Comparison of ENCODE assay signal across 1 cellular context in the genomic region with DNA sequence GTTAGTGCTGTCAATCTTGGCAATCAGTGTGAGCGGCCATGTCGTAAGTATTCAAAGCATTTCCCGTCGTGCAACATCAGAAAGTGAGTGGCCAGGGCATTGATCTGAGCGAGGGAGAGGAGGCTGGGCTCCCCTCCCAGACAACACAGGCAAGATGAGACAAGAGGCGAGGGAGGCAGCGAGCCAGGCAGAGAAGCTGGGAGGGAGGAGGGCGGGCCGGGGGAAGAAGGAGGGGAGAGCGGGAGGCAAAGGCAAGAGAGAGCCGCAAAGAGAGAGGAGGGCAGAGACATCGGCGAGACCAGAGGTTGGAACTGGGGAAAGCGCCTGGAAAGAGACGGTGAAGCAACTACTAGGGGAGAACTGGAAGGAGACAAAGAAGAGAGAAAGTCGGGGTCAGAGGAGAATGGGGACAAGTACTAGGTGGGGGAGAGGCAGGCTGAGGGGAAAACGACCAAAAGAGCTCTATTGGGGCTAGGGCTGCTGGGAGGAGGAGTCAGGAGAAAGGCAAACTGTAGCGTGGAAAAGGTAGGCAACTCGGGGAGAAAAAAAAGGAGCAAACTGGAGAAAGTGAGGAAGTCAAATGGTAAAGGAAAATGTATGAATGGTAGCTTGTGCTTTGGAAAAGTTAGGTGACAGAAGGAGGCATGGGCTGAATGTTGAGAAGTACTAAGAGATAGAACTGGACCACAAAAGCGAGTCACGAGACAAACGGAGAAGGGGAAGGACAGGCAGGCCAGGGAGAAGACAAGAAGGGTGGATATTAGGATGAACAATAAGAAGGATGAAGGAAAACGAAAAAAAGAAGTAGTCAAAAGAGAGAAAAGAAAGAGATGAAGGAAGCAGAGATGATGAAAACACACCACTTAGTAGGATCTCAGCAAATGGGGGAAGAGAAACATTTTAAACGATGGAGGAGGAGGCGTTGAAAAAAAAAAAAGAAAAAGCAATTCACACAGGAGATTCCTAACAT.
TF ChIP-seq lines count a peak whose summit lies in the region.

No MANE protein-coding gene starts in this region.

TF ChIP-seq in liver, 16 proteins besides CTCF, POLR2A, EP300 and RAD21 (continued from another document):
- TF ChIP-seq FOXA1 (IDR thresholded peaks at IDR 0.05): no peak
